Comparison of ENCODE assay signal across 9 cellular contexts in the genomic region with DNA sequence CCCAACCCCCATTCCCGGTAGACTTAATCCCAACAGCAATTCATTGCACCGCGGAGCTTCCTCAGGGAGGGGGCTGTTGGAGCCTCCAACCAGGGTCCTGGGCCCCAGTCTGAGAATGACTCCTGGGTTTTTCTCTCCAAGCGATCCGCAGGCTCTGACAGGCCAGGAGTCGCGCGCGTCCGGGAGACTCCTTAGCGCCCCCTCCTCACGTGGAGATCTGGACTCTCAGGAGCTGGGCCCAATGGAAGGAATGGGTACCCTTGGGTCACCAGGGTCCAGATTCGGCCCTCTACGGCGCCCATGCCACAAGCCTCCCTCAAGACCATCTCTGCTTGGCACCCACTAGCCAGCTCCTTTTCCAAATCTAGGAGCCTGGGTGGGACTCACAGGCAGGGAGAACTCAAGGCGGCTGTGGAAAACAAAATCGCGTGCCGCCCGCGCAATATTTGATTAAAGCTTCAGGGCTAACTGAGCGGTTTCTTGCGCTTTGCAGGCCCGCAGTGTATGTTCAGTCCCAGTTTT. TPM values are rescaled to one million over a fixed set of nuclear protein-coding genes. Genes with fewer than 3 reads are reported as not detected.
DNase-seq lines count a peak whose midpoint lies in the region; ATAC-seq and TF ChIP-seq lines count a peak whose summit lies in the region.
"Had no signal": no experiment of that assay in that cellular context is flagged by ENCODE, and none has a peak within 500 bp of the region (broad histone marks: within the 10 kb centered on the region; RNA-seq: fewer than 3 reads in every experiment).

No MANE protein-coding gene starts in this region.

- H3K4ac ChIP-seq in neuronal stem cell (ENCODE audit: low read length), result no peak overlapping the region

- H4K91ac ChIP-seq in neuronal stem cell (ENCODE audit: low read depth, low read length, poor library complexity), result no peak overlapping the region

- H3K79me1 ChIP-seq in neuronal stem cell (ENCODE audit: low read depth, low read length), result no peaks in the 10 kb centered on the region

- H3K4me1 ChIP-seq in NT2/D1 (ENCODE audit: insufficient read depth, insufficient read length), result peaks cover 6% of the 10 kb centered on the region
- peaks cover 4 to 6% of the 10 kb centered on the region in 2 donors for H3K4me1 ChIP-seq in neuronal stem cell (ENCODE audit: control insufficient read depth in 2 of 2, insufficient read depth in 1 of 2, low read depth in 1 of 2, low read length in 2 of 2)

- no peak overlapping the region for H2BK12ac ChIP-seq in neuronal stem cell (ENCODE audit: low read length)

- no peak overlapping the region for H2BK5ac ChIP-seq in neuronal stem cell (ENCODE audit: low read length)

- no peaks in the 10 kb centered on the region for H3K36me3 ChIP-seq in NT2/D1 (ENCODE audit: insufficient read depth, insufficient read length, low read length)
- H3K36me3 ChIP-seq in neuronal stem cell (replicated peaks in 1 of 2; ENCODE audit: control insufficient read depth in 2 of 2, insufficient read depth in 2 of 2, low read length in 2 of 2), result no peaks in the 10 kb centered on the region

- CTCF ChIA-PET in AG04449 (lab: Yijun Ruan, JAX), result interaction anchor here (0.9 to 3.1 kb wide), 8 partner anchors 14 to 467 kb away, joined by 3 to 15 read pairs (median 4); no protein-coding TSS in a partner anchor

- no peak overlapping the region for H3K23ac ChIP-seq in neuronal stem cell (ENCODE audit: low read depth, low read length, poor library complexity)

- no peak for DNase-seq in AG04449 (ENCODE audit: low read depth, low spot score)
- no peak for DNase-seq in NT2/D1 (ENCODE audit: low read depth, low spot score)
- DNase-seq in fibroblast of the aortic adventitia (ENCODE audit: low read depth), result peak; percentile 72
- DNase-seq in neuronal stem cell (ENCODE audit: low spot score), result no peak
- no peak for DNase-seq in GDM1 (lab: John Stamatoyannopoulos, UW)
- DNase-seq in HuH-7.5 (ENCODE audit: low spot score), result no peak
- DNase-seq: activated naive CD4-positive, alpha-beta T cell treated with anti-CD3 and anti-CD28 coated beads, Interleukin-2, amount 50 U/mL, for 16 hours had no signal

- POLR2A ChIA-PET in AG04449 (lab: Yijun Ruan, JAX), result interaction anchor here (0.6 kb wide), 1 partner anchor 189 kb away, joined by 3 read pairs; a partner anchor contains a TSS

- WGBS in neuronal stem cell (ENCODE audit: extremely low coverage in 2 of 2, insufficient read length in 2 of 2, insufficient replicate concordance in 1 of 2), 2 donors, result no CpG with 5 or more reads among the region's 24 CpGs

- H3K9ac ChIP-seq in NT2/D1 (ENCODE audit: insufficient read length, low read depth) (peak overlapping the region; percentile 42), neuronal stem cell (ENCODE audit: low read depth, low read length, poor library complexity) (no peak overlapping the region)

- H2AK5ac ChIP-seq in neuronal stem cell (ENCODE audit: low read depth, low read length), result peak overlapping the region; percentile 22

- H3K14ac ChIP-seq in neuronal stem cell (ENCODE audit: low read length), result no peak overlapping the region

- H2AFZ ChIP-seq in neuronal stem cell (ENCODE audit: low read length), result peak overlapping the region; percentile 84

- H4K8ac ChIP-seq in neuronal stem cell (ENCODE audit: low read depth, low read length), result no peak overlapping the region

- H3K9me3 ChIP-seq in NT2/D1 (ENCODE audit: insufficient read depth, low read length), result no peaks in the 10 kb centered on the region
- no peaks in the 10 kb centered on the region for H3K9me3 ChIP-seq in neuronal stem cell (replicated peaks in 1 of 2; ENCODE audit: control insufficient read depth in 2 of 2, insufficient read depth in 1 of 2, low read depth in 1 of 2, low read length in 2 of 2)

- no peak overlapping the region for H3K18ac ChIP-seq in neuronal stem cell (ENCODE audit: low read length)

- TF ChIP-seq CTCF in AG04449 (IDR thresholded peaks at IDR 0.05; ENCODE audit: insufficient read depth, low read length, missing control alignments), result no peak
- TF ChIP-seq CTCF in fibroblast of the aortic adventitia (IDR thresholded peaks at IDR 0.05; ENCODE audit: insufficient read depth, low read length), result peak; percentile 9

- no peak overlapping the region for H3K27ac ChIP-seq in neuronal stem cell (replicated peaks; ENCODE audit: low read length)

- peak overlapping the region; percentile 81 for H3K4me2 ChIP-seq in neuronal stem cell (ENCODE audit: insufficient read depth, low read length, poor library complexity, severe bottlenecking)

- H3K4me3 ChIP-seq in AG04449 (ENCODE audit: low read depth, low read length), result peak overlapping the region; percentile 64
- peak overlapping the region; percentile 45 for H3K4me3 ChIP-seq in NT2/D1 (ENCODE audit: insufficient read length, low read depth)
- H3K4me3 ChIP-seq in fibroblast of the aortic adventitia (ENCODE audit: low read depth, low read length), result peak overlapping the region; percentile 94
- H3K4me3 ChIP-seq in neuronal stem cell (ENCODE audit: low read length in 2 of 2), result peak overlapping the region in 1 of 2 donors; percentile 50

- H2BK120ac ChIP-seq in neuronal stem cell (ENCODE audit: low read depth, low read length), result no peak overlapping the region

- no peak overlapping the region for H2BK15ac ChIP-seq in neuronal stem cell (ENCODE audit: low read length)

- peaks cover 100% of the 10 kb centered on the region for H3K27me3 ChIP-seq in NT2/D1 (ENCODE audit: insufficient read depth, insufficient read length)
- H3K27me3 ChIP-seq in neuronal stem cell (ENCODE audit: control insufficient read depth in 3 of 3, insufficient read depth in 3 of 3, low read depth in 1 of 3, low read length in 3 of 3), result peaks cover 81 to 100% (median 99%) of the 10 kb centered on the region in 3 experiments

- ATAC-seq in HG03469 (IDR thresholded peaks at IDR 0.05; ENCODE audit: unreplicated experiment) (no peak), GM21619 (IDR thresholded peaks at IDR 0.05; ENCODE audit: unreplicated experiment) (no peak)

RNA-seq across cellular contexts. Expression of a gene that starts 7.1 kb away (rescaled TPM):
- total RNA-seq in fibroblast of the aortic adventitia (ENCODE audit: low replicate concordance), result 31.3 TPM in 2 replicates
- 0.06 TPM for polyA plus RNA-seq in neuronal stem cell (2013, experiment 1 of 2)
- 0.12 TPM for polyA plus RNA-seq in neuronal stem cell (2013, experiment 2 of 2)
